Comparison of ENCODE assay signal across 10 cellular contexts in genomic region chr21:44709426-44710293, GRCh38. TPM values are rescaled to one million over a fixed set of nuclear protein-coding genes. Genes with fewer than 3 reads are reported as not detected.
A peak's percentile ranks its signal among the peaks of the same experiment; 100 is the strongest.
DNase-seq lines count a peak whose midpoint lies in the region; TF ChIP-seq lines count a peak whose summit lies in the region.
"Had no signal": no experiment of that assay in that cellular context is flagged by ENCODE, and none has a peak within 500 bp of the region (broad histone marks: within the 10 kb centered on the region; RNA-seq: fewer than 3 reads in every experiment).

No MANE protein-coding gene starts in this region.

- no peaks in the 10 kb centered on the region for H4K20me1 ChIP-seq in osteoblast (ENCODE audit: insufficient read depth, low read length)

- no peak overlapping the region for H3K4me2 ChIP-seq in osteoblast (ENCODE audit: insufficient read depth, low read length)

- H3K4me1 Mint-ChIP-seq in endodermal cell = peaks cover 55% of the 10 kb centered on the region

- H3K36me3 ChIP-seq in endodermal cell (ENCODE audit: control insufficient read depth, insufficient read depth, low read length) = no peaks in the 10 kb centered on the region
- no peaks in the 10 kb centered on the region for H3K36me3 ChIP-seq in osteoblast (ENCODE audit: insufficient read depth, low read length)
- H3K36me3 ChIP-seq in BE2C = no peaks in the 10 kb centered on the region
- H3K36me3 ChIP-seq: stomach had no signal

- no peak overlapping the region for H3K27ac Mint-ChIP-seq in endodermal cell

- H3K27ac ChIP-seq in endodermal cell (ENCODE audit: low read depth, low read length) (no peak overlapping the region), osteoblast (ENCODE audit: low read depth, low read length) (no peak overlapping the region)
- H3K27ac ChIP-seq: stomach had no signal

- H3K27me3 ChIP-seq in endodermal cell (ENCODE audit: control insufficient read depth, insufficient read depth, low read length, poor library complexity, severe bottlenecking) (peaks cover 84% of the 10 kb centered on the region), osteoblast (ENCODE audit: insufficient read depth, low read length) (peaks cover 77% of the 10 kb centered on the region), BE2C (peaks cover 83% of the 10 kb centered on the region)

- H3K9me3 Mint-ChIP-seq in endodermal cell = peaks cover 10% of the 10 kb centered on the region
- H3K9me3 Mint-ChIP-seq: neural crest cell had no signal

- peaks cover 14% of the 10 kb centered on the region for H3K4me1 ChIP-seq in endodermal cell (ENCODE audit: control insufficient read depth, insufficient read depth, low read length)
- no peaks in the 10 kb centered on the region for H3K4me1 ChIP-seq in osteoblast (ENCODE audit: insufficient read depth, low read length)
- H3K4me1 ChIP-seq in BE2C = no peaks in the 10 kb centered on the region

- 3 to 5% methylated on average over 10 to 45 of the region's 45 CpGs for WGBS in endodermal cell (ENCODE audit: insufficient coverage in 1 of 2, insufficient read length in 1 of 2), 2 experiments

- peaks cover 95% of the 10 kb centered on the region for H3K27me3 Mint-ChIP-seq in endodermal cell (ENCODE audit: insufficient read depth)

- no peak overlapping the region for H2AFZ ChIP-seq in osteoblast (ENCODE audit: low read length)

- H3K79me2 ChIP-seq in osteoblast (ENCODE audit: insufficient read depth, low read length) = no peaks in the 10 kb centered on the region

- DNase-seq in M059J (ENCODE audit: low read depth) = peak; percentile 21
- DNase-seq in NCI-H69 (lab: John Stamatoyannopoulos, UW) = peak; percentile 84
- peak; percentile 56 for DNase-seq in endodermal cell
- peak; percentile 73 for DNase-seq in osteoblast (ENCODE audit: insufficient read length, low spot score, missing footprints)
- no peak for DNase-seq in NOMO-1 treated with dmso at 0.1 percent for 144 hours (lab: John Stamatoyannopoulos, UW; ENCODE audit: unreplicated experiment)
- DNase-seq in iPS-NIHi11 (ENCODE audit: low spot score) = no peak
- no peak for DNase-seq in BE2C

- H3K9me3 ChIP-seq in endodermal cell (ENCODE audit: control insufficient read depth, low read length) = peaks cover 6% of the 10 kb centered on the region
- no peaks in the 10 kb centered on the region for H3K9me3 ChIP-seq in osteoblast (ENCODE audit: low read depth, low read length)
- no peaks in the 10 kb centered on the region for H3K9me3 ChIP-seq in BE2C

- H3K36me3 Mint-ChIP-seq in endodermal cell (ENCODE audit: low read depth) = no peaks in the 10 kb centered on the region

- H3K9ac ChIP-seq in endodermal cell (ENCODE audit: extremely low read depth, low read length, poor library complexity, severe bottlenecking) = no peak overlapping the region

- H3K4me3 Mint-ChIP-seq in endodermal cell = peak overlapping the region; percentile 43
- H3K4me3 Mint-ChIP-seq: neural crest cell had no signal

- H3K4me3 ChIP-seq in endodermal cell (ENCODE audit: low read length) (peak overlapping the region; percentile 57), osteoblast (ENCODE audit: insufficient read depth, low read length) (no peak overlapping the region), BE2C (ENCODE audit: low read depth, low read length) (no peak overlapping the region)
- H3K4me3 ChIP-seq: stomach had no signal

- TF ChIP-seq CTCF in endodermal cell (conservative IDR thresholded peaks at IDR 0.05) = no peak
- TF ChIP-seq CTCF in osteoblast (IDR thresholded peaks at IDR 0.05; ENCODE audit: extremely low read depth, low read depth, low read length) = no peak
- no peak for TF ChIP-seq CTCF in BE2C (IDR thresholded peaks at IDR 0.05; ENCODE audit: low read depth, low read length)

RNA-seq across cellular contexts. Expression of gene TSPEAR, which starts 1.7 kb away (rescaled TPM):
- total RNA-seq in M059J (2014; rRNA removed; shearing (Covaris generic)) = not detected in 2 replicates
- total RNA-seq in endodermal cell (1 to 10 TPM; 1.5 to 6.0 TPM), osteoblast (not detected in 2 replicates)
- polyA plus RNA-seq in endodermal cell (2013, experiment 1 of 2) = 0.32 TPM
- polyA plus RNA-seq in endodermal cell (2013, experiment 2 of 2) = 0.29 TPM
- 2.3 TPM for polyA plus RNA-seq in BE2C (2012; ENCODE audit: insufficient read depth, insufficient read length, low read depth)
- total RNA-seq: neural crest cell had no signal

RNA-seq across cellular contexts. Expression of gene KRTAP10-12, which starts 12.7 kb away (rescaled TPM):
- not detected in 2 replicates for total RNA-seq in M059J (2014; rRNA removed; shearing (Covaris generic))
- total RNA-seq in endodermal cell = not detected
- not detected for polyA plus RNA-seq in endodermal cell (2013, experiment 1 of 2)
- not detected for polyA plus RNA-seq in endodermal cell (2013, experiment 2 of 2)
- total RNA-seq in osteoblast = not detected in 2 replicates
- polyA plus RNA-seq in BE2C (2012; ENCODE audit: insufficient read depth, insufficient read length, low read depth) = not detected
- total RNA-seq: NCI-H460, neural crest cell, stomach had no signal
- polyA plus RNA-seq: stomach had no signal

RNA-seq across cellular contexts. Expression of gene KRTAP12-1, which starts 27.7 kb away (rescaled TPM):
- total RNA-seq in M059J (2014; rRNA removed; shearing (Covaris generic)) = not detected in 2 replicates
- total RNA-seq in endodermal cell (not detected), osteoblast (not detected in 2 replicates)
- polyA plus RNA-seq in endodermal cell (2013, experiment 1 of 2) = not detected
- polyA plus RNA-seq in endodermal cell (2013, experiment 2 of 2) = not detected
- polyA plus RNA-seq in BE2C (2012; ENCODE audit: insufficient read depth, insufficient read length, low read depth) = not detected
- total RNA-seq: NCI-H460, neural crest cell had no signal
- polyA plus RNA-seq: stomach had no signal

RNA-seq across cellular contexts. Expression of gene KRTAP12-2, which starts 42.9 kb away (rescaled TPM):
- not detected in 2 replicates for total RNA-seq in M059J (2014; rRNA removed; shearing (Covaris generic))
- not detected for total RNA-seq in endodermal cell
- polyA plus RNA-seq in endodermal cell (2013, experiment 1 of 2) = not detected
- not detected for polyA plus RNA-seq in endodermal cell (2013, experiment 2 of 2)
- total RNA-seq in osteoblast = not detected in 2 replicates
- polyA plus RNA-seq in BE2C (2012; ENCODE audit: insufficient read depth, insufficient read length, low read depth) = not detected
- total RNA-seq: NCI-H460, neural crest cell, stomach had no signal
- polyA plus RNA-seq: stomach had no signal

RNA-seq across cellular contexts. Expression of gene KRTAP12-3, which starts 51.9 kb away (rescaled TPM):
- not detected in 2 replicates for total RNA-seq in M059J (2014; rRNA removed; shearing (Covaris generic))
- not detected for total RNA-seq in endodermal cell
- not detected for polyA plus RNA-seq in endodermal cell (2013, experiment 1 of 2)
- not detected for polyA plus RNA-seq in endodermal cell (2013, experiment 2 of 2)
- not detected in 2 replicates for total RNA-seq in osteoblast
- polyA plus RNA-seq in BE2C (2012; ENCODE audit: insufficient read depth, insufficient read length, low read depth) = not detected
- total RNA-seq: NCI-H460, neural crest cell, stomach had no signal
- polyA plus RNA-seq: stomach had no signal

Comparison
In these comparisons a context has a peak if more than half of its experiments do, and no peak if none do; other contexts are left out.
1. DNase-seq: peak in M059J (single experiment), NCI-H69 (single experiment), endodermal cell (single experiment) and osteoblast (single experiment); none in NOMO-1 treated with dmso at 0.1 percent for 144 hours (single experiment), iPS-NIHi11 (single experiment) and BE2C (single experiment).